Comparison of ENCODE assay signal across 8 cellular contexts in genomic region chr7:139109188-139109982, GRCh38. TPM values are rescaled to one million over a fixed set of nuclear protein-coding genes. Genes with fewer than 3 reads are reported as not detected.
DNase-seq lines count a peak whose midpoint lies in the region; ATAC-seq and TF ChIP-seq lines count a peak whose summit lies in the region.

ZC3HAV1 (minus strand) TSS chr7:139109720; CDS start chr7:139109331, 389 bp downstream.

- peaks cover 46% of the 10 kb centered on the region for H3K36me3 Mint-ChIP-seq in activated T-cell treated with anti-CD3 and anti-CD28 coated beads, Interleukin-2, amount 50 U/mL, for 24 hours (ENCODE audit: low read depth)

- DNase-seq in DMS 273 (lab: John Stamatoyannopoulos, UW; ENCODE audit: unreplicated experiment) (peak; percentile 91), myocyte (ENCODE audit: low read depth) (peak; percentile 89)
- DNase-seq in activated T-cell treated with anti-CD3 and anti-CD28 coated beads, Interleukin-2, amount 50 U/mL, for 24 hours = peak; percentile 88
- peak; percentile 85 to 88 for DNase-seq in stimulated activated CD8-positive, alpha-beta memory T cell treated with anti-CD3 and anti-CD28 coated beads, Interleukin-7, amount 100 ng/mL, for 4 hours (ENCODE audit: low read depth in 2 of 2)

- peaks cover 4% of the 10 kb centered on the region for H3K9me3 Mint-ChIP-seq in activated T-cell treated with anti-CD3 and anti-CD28 coated beads, Interleukin-2, amount 50 U/mL, for 24 hours

- H3K4me3 ChIP-seq in HUES6 (ENCODE audit: low read depth, low read length) = peak within 1 kb of the TSS; percentile 90
- peak within 1 kb of the TSS; percentile 81 to 99 for H3K4me3 ChIP-seq in esophagus (ENCODE audit: low read depth in 1 of 2, low read length in 2 of 2)

- peak within 1 kb of the TSS; percentile 97 for H3K27ac Mint-ChIP-seq in activated T-cell treated with anti-CD3 and anti-CD28 coated beads, Interleukin-2, amount 50 U/mL, for 24 hours

- H3K9me3 ChIP-seq in HUES6 (ENCODE audit: control insufficient read depth, insufficient read depth, low read depth, low read length) = no peaks in the 10 kb centered on the region
- peaks cover 0 to 4% of the 10 kb centered on the region in 2 donors for H3K9me3 ChIP-seq in esophagus (ENCODE audit: control insufficient read depth in 2 of 2, insufficient read depth in 1 of 2, low read depth in 1 of 2, low read length in 1 of 2)

- peak within 1 kb of the TSS; percentile 98 for H3K4me3 Mint-ChIP-seq in activated T-cell treated with anti-CD3 and anti-CD28 coated beads, Interleukin-2, amount 50 U/mL, for 24 hours

- peaks cover 10% of the 10 kb centered on the region for H3K4me1 ChIP-seq in HUES6 (ENCODE audit: control insufficient read depth, insufficient read depth, low read length)
- H3K4me1 ChIP-seq in esophagus (ENCODE audit: control insufficient read depth in 2 of 2, insufficient read depth in 2 of 2, low read length in 1 of 2) = no peaks in the 10 kb centered on the region

- peaks cover 31% of the 10 kb centered on the region for H3K4me1 Mint-ChIP-seq in activated T-cell treated with anti-CD3 and anti-CD28 coated beads, Interleukin-2, amount 50 U/mL, for 24 hours (ENCODE audit: low read depth)

- no peaks in the 10 kb centered on the region for H3K27me3 Mint-ChIP-seq in activated T-cell treated with anti-CD3 and anti-CD28 coated beads, Interleukin-2, amount 50 U/mL, for 24 hours

- H3K27ac ChIP-seq in HUES6 (ENCODE audit: low read depth, low read length) (peak within 1 kb of the TSS; percentile 77; the same call in 1 of the 2 replicates), esophagus (ENCODE audit: low read depth in 2 of 2, low read length in 1 of 2) (peak within 1 kb of the TSS; percentile 100)

- ATAC-seq in GM21423 (IDR thresholded peaks at IDR 0.05; ENCODE audit: unreplicated experiment) = peak; percentile 68

- WGBS in esophagus, 2 donors = 0 to 1% methylated on average over 68 of the region's 68 CpGs

- peaks cover 4% of the 10 kb centered on the region; the same call in 1 of the 2 replicates for H3K36me3 ChIP-seq in HUES6 (ENCODE audit: control insufficient read depth, insufficient read depth, low read length)
- no peaks in the 10 kb centered on the region for H3K36me3 ChIP-seq in esophagus (ENCODE audit: control insufficient read depth in 2 of 2, insufficient read depth in 2 of 2, low read length in 1 of 2)

- H3K27me3 ChIP-seq in HUES6 (ENCODE audit: control insufficient read depth, insufficient read depth, low read length) (peaks cover 4% of the 10 kb centered on the region; the same call in 1 of the 2 replicates), esophagus (ENCODE audit: control insufficient read depth in 1 of 2, insufficient read depth in 2 of 2, low read length in 2 of 2) (no peaks in the 10 kb centered on the region)

- peak within 1 kb of the TSS; percentile 90 for H3K9ac ChIP-seq in HUES6 (ENCODE audit: low read length)

TF ChIP-seq in PFSK-1, 5 proteins besides CTCF, POLR2A, EP300 and RAD21:
- TF ChIP-seq TAF1 (IDR thresholded peaks at IDR 0.05; ENCODE audit: borderline replicate concordance, insufficient read depth, low read length) = no peak; the same call in 1 of the 2 replicates
- 0 out of 2 replicates have a peak, but pooled peaks have one; percentile 58 for TF ChIP-seq SIN3A (IDR thresholded peaks at IDR 0.05; ENCODE audit: borderline replicate concordance, insufficient read depth, low read length)
- peak; percentile 72 for TF ChIP-seq FOXP2 (optimal IDR thresholded peaks at IDR 0.05; ENCODE audit: borderline replicate concordance, extremely low read depth, extremely low read length, insufficient read depth)
- peak; percentile 96 for TF ChIP-seq POLR2AphosphoS5 (IDR thresholded peaks at IDR 0.05; ENCODE audit: low read depth, low read length)
- peak in 1 of 2 experiments; percentile 33; a peak in 1 of 4 replicates for TF ChIP-seq REST (IDR thresholded peaks at IDR 0.05; ENCODE audit: insufficient read depth in 1 of 2, low read depth in 2 of 2, low read length in 2 of 2)

RNA-seq across cellular contexts. Expression of gene ZC3HAV1, which starts in this region (rescaled TPM):
- 13.9 TPM for polyA plus RNA-seq in PFSK-1 (2012; ENCODE audit: insufficient read length, low read depth)
- 1 to 10 TPM; 7.6 TPM for polyA plus RNA-seq in esophagus
- total RNA-seq in myocyte = 20.9 and 29.7 TPM in 2 replicates
- polyA plus RNA-seq in myocyte (2012) = 10.9 TPM

Comparison
In these comparisons a context has a peak if more than half of its experiments do, and no peak if none do; other contexts are left out.
1. Peak in every context shown above with its lines: DNase-seq, ATAC-seq, H3K4me3 ChIP-seq and H3K27ac ChIP-seq.